Comparison of ENCODE assay signal across 25 cellular contexts in the genomic region with DNA sequence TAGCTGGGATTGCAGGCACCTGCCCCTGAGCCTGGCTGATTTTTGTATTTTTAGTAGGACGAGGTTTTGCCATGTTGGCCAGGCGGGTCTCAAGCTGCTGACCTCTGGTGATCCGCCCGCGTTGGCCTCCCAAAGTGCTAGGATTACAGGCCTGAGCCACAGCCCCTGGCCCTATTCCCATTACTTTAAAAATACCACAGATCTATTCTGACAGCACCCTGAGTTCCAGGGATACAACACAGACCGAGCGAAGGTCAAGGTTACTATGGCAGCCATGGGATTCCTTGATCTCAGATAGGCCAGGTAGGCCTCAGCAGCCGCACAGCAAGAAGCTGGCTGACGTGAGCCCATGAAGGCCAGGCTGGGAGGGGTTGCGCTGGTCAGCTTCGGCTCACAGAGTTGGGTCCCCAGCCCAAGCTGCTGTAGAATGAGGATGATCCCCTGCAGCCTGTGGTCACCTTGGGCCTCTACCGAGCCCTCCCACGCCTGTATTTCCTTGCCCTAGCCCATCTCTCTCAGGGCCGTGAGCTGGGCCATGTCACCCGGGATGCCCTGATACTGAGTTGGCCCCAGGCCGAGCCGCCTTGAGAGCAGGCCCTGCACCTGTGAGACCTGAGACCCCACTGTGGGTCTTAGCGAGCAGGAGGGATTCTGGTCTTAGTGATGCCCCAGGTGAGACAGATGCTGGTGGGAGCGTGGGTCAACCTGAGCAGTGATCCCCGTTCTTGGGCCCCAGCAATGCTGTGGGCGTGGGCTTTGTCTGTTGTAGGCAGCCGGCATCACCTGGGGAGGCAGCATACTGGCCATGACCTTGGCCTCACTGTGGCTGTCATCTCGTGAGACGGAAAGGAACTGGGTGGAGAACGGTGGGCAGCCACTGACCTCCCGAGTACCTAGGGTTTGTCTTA.
"Had no signal": no experiment of that assay in that cellular context is flagged by ENCODE, and none has a peak within 500 bp of the region (broad histone marks: within the 10 kb centered on the region; RNA-seq: fewer than 3 reads in every experiment).

No MANE protein-coding gene starts in this region.

- H3K9me3 Mint-ChIP-seq: activated naive CD4-positive, alpha-beta T cell treated with anti-CD3 and anti-CD28 coated beads, Interleukin-2, amount 50 U/mL, for 24 hours; central memory CD8-positive, alpha-beta T cell; effector memory CD8-positive, alpha-beta T cell; natural killer cell had no signal

- DNase-seq: activated CD4-positive, CD25-positive, alpha-beta regulatory T cell treated with anti-CD3 and anti-CD28 coated beads, Interleukin-2, amount 50 U/mL, for 72 hours; activated gamma-delta T cell treated with Interleukin-2 at 50 U/mL for 16 hours; activated T-cell treated with anti-CD3 and anti-CD28 coated beads, Interleukin-2, amount 50 U/mL, for 1 hour; colonic mucosa; dorsolateral prefrontal cortex; effector memory CD8-positive, alpha-beta T cell; foreskin melanocyte; glutamatergic neuron; hypothalamus; islet precursor cell; natural killer cell; ovary; sigmoid colon; stimulated activated CD4-positive, alpha-beta T cell treated with anti-CD3 and anti-CD28 coated beads, Interleukin-4, amount 100 ng/mL, for 24 hours; stimulated activated naive CD8-positive, alpha-beta T cell treated with anti-CD3 and anti-CD28 coated beads, Interleukin-15, Interleukin-2, amounts not matched to agents 100 U/mL and 50 U/mL, for 24 hours; T-helper 1 cell; upper lobe of right lung; WERI-Rb-1 had no signal

- H3K9me3 ChIP-seq: ascending aorta, colonic mucosa, ovary, sigmoid colon, spleen, upper lobe of right lung had no signal

- H3K4me1 Mint-ChIP-seq: activated naive CD4-positive, alpha-beta T cell treated with anti-CD3 and anti-CD28 coated beads, Interleukin-2, amount 50 U/mL, for 24 hours; natural killer cell had no signal

- H3K4me1 ChIP-seq: ascending aorta, colonic mucosa, sigmoid colon, spleen, upper lobe of right lung had no signal

- H3K36me3 ChIP-seq: colonic mucosa had no signal

- H3K4me3 ChIP-seq: ascending aorta, colonic mucosa, dorsolateral prefrontal cortex, ovary, sigmoid colon, spleen, upper lobe of right lung had no signal

- H3K36me3 Mint-ChIP-seq: natural killer cell had no signal

- H3K4me3 Mint-ChIP-seq: activated naive CD4-positive, alpha-beta T cell treated with anti-CD3 and anti-CD28 coated beads, Interleukin-2, amount 50 U/mL, for 24 hours; central memory CD8-positive, alpha-beta T cell; effector memory CD8-positive, alpha-beta T cell; natural killer cell had no signal

- ATAC-seq: effector memory CD8-positive, alpha-beta T cell; esophagus mucosa; natural killer cell; stimulated activated naive CD8-positive, alpha-beta T cell treated with anti-CD3 and anti-CD28 coated beads, Interleukin-15, Interleukin-2, amounts not matched to agents 100 U/mL and 50 U/mL, for 24 hours; upper lobe of right lung had no signal

- H3K27ac ChIP-seq: ascending aorta, colonic mucosa, dorsolateral prefrontal cortex, ovary, sigmoid colon, spleen, upper lobe of right lung, WERI-Rb-1 had no signal

- FAIRE-seq: endothelial cell of umbilical vein, TTC549 had no signal

- H3K27me3 ChIP-seq: ascending aorta, colonic mucosa, dorsolateral prefrontal cortex, ovary, sigmoid colon, spleen, upper lobe of right lung had no signal

- H3K27ac Mint-ChIP-seq: activated naive CD4-positive, alpha-beta T cell treated with anti-CD3 and anti-CD28 coated beads, Interleukin-2, amount 50 U/mL, for 24 hours; effector memory CD8-positive, alpha-beta T cell; natural killer cell had no signal

- H3K27me3 Mint-ChIP-seq: activated naive CD4-positive, alpha-beta T cell treated with anti-CD3 and anti-CD28 coated beads, Interleukin-2, amount 50 U/mL, for 24 hours; central memory CD8-positive, alpha-beta T cell; effector memory CD8-positive, alpha-beta T cell had no signal
